ENCODE assay signal across 10 cellular contexts in genomic region chr7:63024446-63024845, GRCh38.
"Had no signal": no experiment of that assay in that cellular context is flagged by ENCODE, and none has a peak within 500 bp of the region (broad histone marks: within the 10 kb centered on the region; RNA-seq: fewer than 3 reads in every experiment).

No MANE protein-coding gene starts in this region.

- FAIRE-seq: HepG2 had no signal

- ATAC-seq: HCT116, HepG2 had no signal

- H3K36me3 ChIP-seq: HAP-1 had no signal

- H3K4me1 Mint-ChIP-seq: IgD-negative memory B cell had no signal

- H3K4me3 ChIP-seq: GM23248, HAP-1 had no signal

- DNase-seq: GM23248, GOT3, H7, HFFc6, KBM-7 had no signal

- H3K27ac Mint-ChIP-seq: HFFc6, IgD-negative memory B cell had no signal

- H3K36me3 Mint-ChIP-seq: IgD-negative memory B cell had no signal

- H3K27ac ChIP-seq: GM23248, HL-60 had no signal

- H3K4me1 ChIP-seq: HAP-1 had no signal

- H3K27me3 Mint-ChIP-seq: IgD-negative memory B cell had no signal

- H3K4me3 Mint-ChIP-seq: HFFc6, IgD-negative memory B cell had no signal

- H3K9me3 ChIP-seq: HAP-1 had no signal
